ENCODE assay signal across 31 cellular contexts in genomic region chr5:77649776-77650175, GRCh38. TPM values are rescaled to one million over a fixed set of nuclear protein-coding genes. Genes with fewer than 3 reads are reported as not detected.
DNase-seq lines count a peak whose midpoint lies in the region; ATAC-seq and TF ChIP-seq lines count a peak whose summit lies in the region.
"Had no signal": no experiment of that assay in that cellular context is flagged by ENCODE, and none has a peak within 500 bp of the region (broad histone marks: within the 10 kb centered on the region; RNA-seq: fewer than 3 reads in every experiment).

No MANE protein-coding gene starts in this region.

- WGBS in esophagus muscularis mucosa: 93% methylated on average over 2 of the region's 2 CpGs

- TF ChIP-seq CTCF in esophagus muscularis mucosa (IDR thresholded peaks at IDR 0.05): no peak

- peak; percentile 66 for DNase-seq in esophagus muscularis mucosa (ENCODE audit: extremely low spot score)
- DNase-seq: 8988T; ACHN; AML-193; BE2C; C1 segment of cervical spinal cord; Caco-2; Calu3; CD4-positive, alpha-beta memory T cell; CD4-positive, alpha-beta T cell; CD4-positive, CD25-positive, alpha-beta regulatory T cell; CD8-positive, alpha-beta memory T cell; CD8-positive, alpha-beta T cell; COR-L47; DMS 273 treated with DMSO at 0.1 percent for 48 hours; DMS153; DMS53; DMS79; DMS79 treated with DMSO at 0.1 percent for 48 hours; DND-41; EL had no signal

- no peak overlapping the region for H3K27ac ChIP-seq in esophagus muscularis mucosa (replicated peaks in 1 of 4)
- H3K27ac ChIP-seq: 22Rv1; A549; BLaER1; BLaER1 treated with 17β-estradiol and CSF1 and Interleukin-3, amounts not matched to agents 10 nM and 100 nM; C4-2B had no signal

- peaks cover 0 to 48% (median 11%) of the 10 kb centered on the region in 4 donors for H3K27me3 ChIP-seq in esophagus muscularis mucosa

- H3K4me1 ChIP-seq in esophagus muscularis mucosa: peaks cover 6 to 11% (median 11%) of the 10 kb centered on the region in 4 donors
- H3K4me1 ChIP-seq: A549, BE2C, BLaER1 had no signal

- TF ChIP-seq EP300 in esophagus muscularis mucosa (IDR thresholded peaks at IDR 0.05): no peak

- no peak for TF ChIP-seq POLR2A in esophagus muscularis mucosa (IDR thresholded peaks at IDR 0.05; ENCODE audit: low read depth)

- H3K4me3 ChIP-seq in esophagus muscularis mucosa: no peak overlapping the region
- H3K4me3 ChIP-seq: A549; BLaER1; BLaER1 treated with 17β-estradiol and CSF1 and Interleukin-3, amounts not matched to agents 10 nM and 100 nM had no signal

- no peak for ATAC-seq in HG02938 (IDR thresholded peaks at IDR 0.05; ENCODE audit: unreplicated experiment)
- ATAC-seq: A549; CD8-positive, alpha-beta T cell had no signal

- intact Hi-C loops in esophagus muscularis mucosa (cut with DNase I): loop anchor here (5.0 to 10.0 kb wide), 3 partner anchors 125 to 355 kb away; partner anchors contain the start of gene TBCA

- H3K9me3 ChIP-seq in esophagus muscularis mucosa: no peaks in the 10 kb centered on the region
- H3K9me3 ChIP-seq: A549, BE2C, BLaER1, Caco-2 had no signal

- H3K36me3 ChIP-seq in esophagus muscularis mucosa: no peaks in the 10 kb centered on the region
- H3K36me3 ChIP-seq: BE2C; BLaER1; BLaER1 treated with 17β-estradiol and CSF1 and Interleukin-3, amounts not matched to agents 10 nM and 100 nM had no signal

RNA-seq across cellular contexts. Expression of gene OTP, which starts 11.3 kb away (rescaled TPM):
- total RNA-seq in esophagus muscularis mucosa: not detected
- total RNA-seq: A172; A673; B cell; CD4-positive, alpha-beta memory T cell; CD4-positive, alpha-beta T cell; CD4-positive, CD25-positive, alpha-beta regulatory T cell; CD8-positive, alpha-beta memory T cell; CD8-positive, alpha-beta T cell; Daoy had no signal
